Comparison of ENCODE assay signal across 1 cellular context in genomic region chr20:31722388-31723281, GRCh38.
TF ChIP-seq lines count a peak whose summit lies in the region.

Gene BCL2L1 (minus strand): TSS chr20:31722868. CDS start chr20:31722218, 650 bp downstream.

TF ChIP-seq in HepG2, 621 proteins besides CTCF, POLR2A, EP300 and RAD21 (continued from another document and continues in another):
- TF ChIP-seq ZBTB2 (CRISPR knock-in tag; IDR thresholded peaks at IDR 0.05; ENCODE audit: low read depth) (no peak), MATR3 (CRISPR knock-in tag; IDR thresholded peaks at IDR 0.05) (no peak), KDM3A (CRISPR knock-in tag; IDR thresholded peaks at IDR 0.05; ENCODE audit: low read depth) (peak; percentile 53), ZNF296 (CRISPR knock-in tag; conservative IDR thresholded peaks at IDR 0.05) (peak; percentile 65; the same call in 1 of the 2 replicates), ZNF678 (CRISPR knock-in tag; IDR thresholded peaks at IDR 0.05) (peak; percentile 71), TFDP1 (CRISPR knock-in tag; IDR thresholded peaks at IDR 0.05; ENCODE audit: borderline replicate concordance) (no peak), THYN1 (CRISPR knock-in tag; IDR thresholded peaks at IDR 0.05; ENCODE audit: borderline replicate concordance, low read depth) (no peak), DR1 (CRISPR knock-in tag; IDR thresholded peaks at IDR 0.05) (no peak), ZHX1 (CRISPR knock-in tag; IDR thresholded peaks at IDR 0.05; ENCODE audit: low read depth) (no peak; the same call in 1 of the 2 replicates), ZNF629 (CRISPR knock-in tag; conservative IDR thresholded peaks at IDR 0.05) (no peak), SALL2 (CRISPR knock-in tag; IDR thresholded peaks at IDR 0.05) (0 out of 2 replicates have a peak, but pooled peaks have one; percentile 3), SP2 (CRISPR knock-in tag; IDR thresholded peaks at IDR 0.05) (no peak), SSRP1 (CRISPR knock-in tag; IDR thresholded peaks at IDR 0.05) (peak; percentile 59; the same call in 1 of the 2 replicates), ZNF816 (CRISPR knock-in tag; IDR thresholded peaks at IDR 0.05; ENCODE audit: borderline replicate concordance) (peak; percentile 95), PCBP1 (IDR thresholded peaks at IDR 0.05; ENCODE audit: borderline replicate concordance, low read depth, low read length) (no peak), ATF7-NPFF (CRISPR knock-in tag; IDR thresholded peaks at IDR 0.05; ENCODE audit: low read depth) (no peak), NR1H2 (CRISPR knock-in tag; IDR thresholded peaks at IDR 0.05; ENCODE audit: borderline replicate concordance, low read depth) (0 out of 2 replicates have a peak, but pooled peaks have one; percentile 37), THAP8 (CRISPR knock-in tag; IDR thresholded peaks at IDR 0.05; ENCODE audit: borderline replicate concordance) (0 out of 2 replicates have a peak, but pooled peaks have one; percentile 29), ZNF747 (CRISPR knock-in tag; IDR thresholded peaks at IDR 0.05; ENCODE audit: borderline replicate concordance) (no peak; the same call in 1 of the 2 replicates), NCOA2 (CRISPR knock-in tag; IDR thresholded peaks at IDR 0.05) (peak; percentile 62), ZNF674 (CRISPR knock-in tag; IDR thresholded peaks at IDR 0.05; ENCODE audit: low read depth) (peak; percentile 82; the same call in 1 of the 2 replicates), ZNF761 (CRISPR knock-in tag; conservative IDR thresholded peaks at IDR 0.05) (peak; percentile 34; the same call in 1 of the 2 replicates), HNRNPK (IDR thresholded peaks at IDR 0.05; ENCODE audit: low read depth, low read length, poor library complexity, severe bottlenecking) (no peak), ZNF772 (CRISPR knock-in tag; IDR thresholded peaks at IDR 0.05) (no peak; the same call in 1 of the 2 replicates), EED (CRISPR knock-in tag; IDR thresholded peaks at IDR 0.05) (peak; percentile 89), ZBTB46 (CRISPR knock-in tag; IDR thresholded peaks at IDR 0.05; ENCODE audit: borderline replicate concordance) (peak; percentile 33; the same call in 1 of the 2 replicates), TGIF2 (CRISPR knock-in tag; IDR thresholded peaks at IDR 0.05) (no peak; the same call in 1 of the 2 replicates), SCMH1 (CRISPR knock-in tag; IDR thresholded peaks at IDR 0.05; ENCODE audit: borderline replicate concordance) (no peak), SAP130 (CRISPR knock-in tag; IDR thresholded peaks at IDR 0.05; ENCODE audit: low read depth) (peak; percentile 83), ZNF17 (CRISPR knock-in tag; IDR thresholded peaks at IDR 0.05) (0 out of 2 replicates have a peak, but pooled peaks have one; percentile 49), ATM (IDR thresholded peaks at IDR 0.05; ENCODE audit: borderline replicate concordance) (no peak), ZNF782 (CRISPR knock-in tag; IDR thresholded peaks at IDR 0.05; ENCODE audit: borderline replicate concordance) (peak; percentile 69), ZNF274 (CRISPR knock-in tag; IDR thresholded peaks at IDR 0.05) (no peak), FOXP1 (IDR thresholded peaks at IDR 0.05) (no peak), FOXP1 (CRISPR knock-in tag; IDR thresholded peaks at IDR 0.05) (no peak), MTF1 (CRISPR knock-in tag; IDR thresholded peaks at IDR 0.05) (0 out of 2 replicates have a peak, but pooled peaks have one; percentile 12), ZNF10 (CRISPR knock-in tag; IDR thresholded peaks at IDR 0.05; ENCODE audit: borderline replicate concordance, low read depth) (no peak), NCOA5 (CRISPR knock-in tag; IDR thresholded peaks at IDR 0.05) (no peak), ZNF746 (CRISPR knock-in tag; IDR thresholded peaks at IDR 0.05) (no peak), GFI1 (CRISPR knock-in tag; IDR thresholded peaks at IDR 0.05; ENCODE audit: borderline replicate concordance) (peak; percentile 49; the same call in 1 of the 2 replicates), NFATC3 (CRISPR knock-in tag; IDR thresholded peaks at IDR 0.05) (no peak), NFRKB (IDR thresholded peaks at IDR 0.05) (no peak), ZFP91 (CRISPR knock-in tag; IDR thresholded peaks at IDR 0.05; ENCODE audit: borderline replicate concordance) (no peak), ZNF280B (CRISPR knock-in tag; IDR thresholded peaks at IDR 0.05; ENCODE audit: borderline replicate concordance) (peak; percentile 68; the same call in 1 of the 2 replicates), BCL3 (CRISPR knock-in tag; IDR thresholded peaks at IDR 0.05) (0 out of 2 replicates have a peak, but pooled peaks have one; percentile 1), MAZ (IDR thresholded peaks at IDR 0.05; ENCODE audit: borderline replicate concordance, low read depth, low read length) (peak; percentile 86; the same call in 1 of the 2 replicates), MAZ (CRISPR knock-in tag; IDR thresholded peaks at IDR 0.05; ENCODE audit: low read depth) (no peak), FOXK1 (CRISPR knock-in tag; IDR thresholded peaks at IDR 0.05; ENCODE audit: borderline replicate concordance, low read depth) (no peak; the same call in 1 of the 2 replicates), MIXL1 (CRISPR knock-in tag; IDR thresholded peaks at IDR 0.05) (peak; percentile 57; the same call in 1 of the 2 replicates), ISX (CRISPR knock-in tag; conservative IDR thresholded peaks at IDR 0.05) (no peak), KDM1A (CRISPR knock-in tag; IDR thresholded peaks at IDR 0.05) (peak; percentile 42; the same call in 1 of the 2 replicates), ZNF670 (CRISPR knock-in tag; IDR thresholded peaks at IDR 0.05; ENCODE audit: borderline replicate concordance) (peak; percentile 38; the same call in 1 of the 2 replicates), SKI (IDR thresholded peaks at IDR 0.05; ENCODE audit: partially characterized antibody) (peak; percentile 38), CBX2 (IDR thresholded peaks at IDR 0.05; ENCODE audit: low read depth, low read length) (no peak), CBX2 (CRISPR knock-in tag; IDR thresholded peaks at IDR 0.05; ENCODE audit: low read depth) (no peak; the same call in 1 of the 2 replicates), ETS1 (CRISPR knock-in tag; IDR thresholded peaks at IDR 0.05) (no peak), ELK4 (CRISPR knock-in tag; IDR thresholded peaks at IDR 0.05; ENCODE audit: borderline replicate concordance) (no peak), KLF13 (CRISPR knock-in tag; IDR thresholded peaks at IDR 0.05) (0 out of 2 replicates have a peak, but pooled peaks have one; percentile 15)
